In genomic region chr11:68373189-68373809, GRCh38 we compare ENCODE assay signal across 9 cellular contexts.
A peak's percentile ranks its signal among the peaks of the same experiment; 100 is the strongest.
DNase-seq lines count a peak whose midpoint lies in the region; ATAC-seq and TF ChIP-seq lines count a peak whose summit lies in the region.
"Had no signal": no experiment of that assay in that cellular context is flagged by ENCODE, and none has a peak within 500 bp of the region (broad histone marks: within the 10 kb centered on the region; RNA-seq: fewer than 3 reads in every experiment).

No MANE protein-coding gene starts in this region.

- peaks cover 0 to 19% (median 0%) of the 10 kb centered on the region in 3 donors for H3K36me3 ChIP-seq in esophagus squamous epithelium
- H3K36me3 ChIP-seq in vagina = no peaks in the 10 kb centered on the region

- no peak overlapping the region for H3K4me3 Mint-ChIP-seq in activated CD4-positive, alpha-beta T cell treated with anti-CD3 and anti-CD28 coated beads, Interleukin-2, amount 10 ng/mL, durations not matched to agents 7 days and 5 days
- H3K4me3 Mint-ChIP-seq in nephron progenitor cell = no peak overlapping the region
- no peak overlapping the region for H3K4me3 Mint-ChIP-seq in activated CD8-positive, alpha-beta T cell treated with anti-CD3 and anti-CD28 coated beads for 36 hours

- peaks cover 16% of the 10 kb centered on the region for H3K36me3 Mint-ChIP-seq in activated CD4-positive, alpha-beta T cell treated with anti-CD3 and anti-CD28 coated beads, Interleukin-2, amount 10 ng/mL, durations not matched to agents 7 days and 5 days (ENCODE audit: low read depth)
- H3K36me3 Mint-ChIP-seq in nephron progenitor cell (ENCODE audit: low read depth) = peaks cover 28% of the 10 kb centered on the region
- H3K36me3 Mint-ChIP-seq in activated CD8-positive, alpha-beta T cell treated with anti-CD3 and anti-CD28 coated beads for 36 hours (ENCODE audit: low read depth) = no peaks in the 10 kb centered on the region

- H3K27ac ChIP-seq in esophagus squamous epithelium (peak overlapping the region; percentile 49 to 91 (median 78)), vagina (peak overlapping the region; percentile 91)

- peak overlapping the region; percentile 64 for H3K27ac Mint-ChIP-seq in activated CD4-positive, alpha-beta T cell treated with anti-CD3 and anti-CD28 coated beads, Interleukin-2, amount 10 ng/mL, durations not matched to agents 7 days and 5 days
- H3K27ac Mint-ChIP-seq in nephron progenitor cell = peak overlapping the region; percentile 88
- no peak overlapping the region for H3K27ac Mint-ChIP-seq in activated CD8-positive, alpha-beta T cell treated with anti-CD3 and anti-CD28 coated beads for 36 hours

- intact Hi-C loops in esophagus squamous epithelium (cut with DNase I) (loop anchor here (10.0 kb wide), 1 partner anchor 58 kb away; the partner anchor contains the start of gene LRP5), vagina (cut with DNase I) (no loop called here), lower leg skin (cut with DNase I; ENCODE audit: low total_unique reads) (loop anchor here (10.0 kb wide), 2 partner anchors 48 to 702 kb away; no protein-coding TSS in a partner anchor)
- intact Hi-C loops in activated CD8-positive, alpha-beta T cell treated with anti-CD3 and anti-CD28 coated beads for 36 hours (cut with micrococcal nuclease) = no loop called here

- TF ChIP-seq CTCF in esophagus squamous epithelium (IDR thresholded peaks at IDR 0.05) (no peak), nephron progenitor cell (IDR thresholded peaks at IDR 0.05) (no peak), vagina (IDR thresholded peaks at IDR 0.05) (no peak), lower leg skin (IDR thresholded peaks at IDR 0.05) (no peak)
- TF ChIP-seq CTCF in activated CD8-positive, alpha-beta T cell treated with anti-CD3 and anti-CD28 coated beads for 36 hours (IDR thresholded peaks at IDR 0.05) = no peak

- no peaks in the 10 kb centered on the region for H3K27me3 ChIP-seq in esophagus squamous epithelium
- H3K27me3 ChIP-seq in vagina = no peaks in the 10 kb centered on the region

- no peaks in the 10 kb centered on the region for H3K27me3 Mint-ChIP-seq in activated CD4-positive, alpha-beta T cell treated with anti-CD3 and anti-CD28 coated beads, Interleukin-2, amount 10 ng/mL, durations not matched to agents 7 days and 5 days
- no peaks in the 10 kb centered on the region for H3K27me3 Mint-ChIP-seq in nephron progenitor cell (ENCODE audit: low read depth, poor library complexity)
- no peaks in the 10 kb centered on the region for H3K27me3 Mint-ChIP-seq in activated CD8-positive, alpha-beta T cell treated with anti-CD3 and anti-CD28 coated beads for 36 hours

- H3K4me1 ChIP-seq in esophagus squamous epithelium (peaks cover 29 to 80% (median 48%) of the 10 kb centered on the region in 3 donors), vagina (peaks cover 68% of the 10 kb centered on the region)

- no peaks in the 10 kb centered on the region for H3K9me3 ChIP-seq in esophagus squamous epithelium
- H3K9me3 ChIP-seq in vagina = no peaks in the 10 kb centered on the region

- H3K4me3 ChIP-seq in esophagus squamous epithelium (no peak overlapping the region), vagina (no peak overlapping the region), lower leg skin (ENCODE audit: low read depth, poor library complexity, severe bottlenecking) (no peak overlapping the region)

- CTCF ChIA-PET in activated CD4-positive, alpha-beta T cell treated with anti-CD3 and anti-CD28 coated beads, Interleukin-2, amount 10 ng/mL, durations not matched to agents 7 days and 5 days (lab: Charles Lee) = no interaction called here
- CTCF ChIA-PET in activated CD8-positive, alpha-beta T cell treated with anti-CD3 and anti-CD28 coated beads for 36 hours (lab: Charles Lee) = interaction anchor here (1.6 kb wide), 1 partner anchor 76 kb away, joined by 4 read pairs; no protein-coding TSS in a partner anchor

- POLR2A ChIA-PET in activated CD4-positive, alpha-beta T cell treated with anti-CD3 and anti-CD28 coated beads, Interleukin-2, amount 10 ng/mL, durations not matched to agents 7 days and 5 days (lab: Charles Lee) = no interaction called here
- POLR2A ChIA-PET in activated CD8-positive, alpha-beta T cell treated with anti-CD3 and anti-CD28 coated beads for 36 hours (lab: Charles Lee) = interaction anchor here (0.6 kb wide), 1 partner anchor 319 kb away, joined by 4 read pairs; no protein-coding TSS in a partner anchor

- DNase-seq in activated CD4-positive, alpha-beta T cell treated with anti-CD3 and anti-CD28 coated beads, Interleukin-2, amount 10 ng/mL, durations not matched to agents 7 days and 5 days = no peak
- DNase-seq in activated CD4-positive, alpha-beta T cell treated with anti-CD3 and anti-CD28 coated beads for 1 hour = no peak
- DNase-seq in esophagus squamous epithelium (lab: John Stamatoyannopoulos, UW) (no peak), nephron progenitor cell (peak; percentile 24), vagina (ENCODE audit: extremely low spot score in 2 of 2) (no peak), COLO829 (ENCODE audit: low spot score) (no peak), lower leg skin (ENCODE audit: low spot score in 2 of 2) (no peak)
- DNase-seq in activated CD8-positive, alpha-beta T cell treated with anti-CD3 and anti-CD28 coated beads for 36 hours = no peak
- DNase-seq: RPMI8226 had no signal

- peaks cover 3% of the 10 kb centered on the region for H3K9me3 Mint-ChIP-seq in activated CD4-positive, alpha-beta T cell treated with anti-CD3 and anti-CD28 coated beads, Interleukin-2, amount 10 ng/mL, durations not matched to agents 7 days and 5 days
- no peaks in the 10 kb centered on the region for H3K9me3 Mint-ChIP-seq in nephron progenitor cell
- no peaks in the 10 kb centered on the region for H3K9me3 Mint-ChIP-seq in activated CD8-positive, alpha-beta T cell treated with anti-CD3 and anti-CD28 coated beads for 36 hours

- WGBS in esophagus squamous epithelium, 2 donors = 56 to 68% methylated on average over 7 of the region's 22 CpGs
- WGBS in lower leg skin, 2 donors = 61 to 63% methylated on average over 18 to 22 of the region's 22 CpGs

- no peak for TF ChIP-seq POLR2A in esophagus squamous epithelium (IDR thresholded peaks at IDR 0.05)
- TF ChIP-seq POLR2A in vagina (IDR thresholded peaks at IDR 0.05) = no peak
- no peak for TF ChIP-seq POLR2A in lower leg skin (IDR thresholded peaks at IDR 0.05)

- peaks cover 7% of the 10 kb centered on the region for H3K4me1 Mint-ChIP-seq in activated CD4-positive, alpha-beta T cell treated with anti-CD3 and anti-CD28 coated beads, Interleukin-2, amount 10 ng/mL, durations not matched to agents 7 days and 5 days
- H3K4me1 Mint-ChIP-seq in nephron progenitor cell = peaks cover 63% of the 10 kb centered on the region
- H3K4me1 Mint-ChIP-seq in activated CD8-positive, alpha-beta T cell treated with anti-CD3 and anti-CD28 coated beads for 36 hours (ENCODE audit: low read depth) = no peaks in the 10 kb centered on the region

- no peak for ATAC-seq in activated CD8-positive, alpha-beta T cell treated with anti-CD3 and anti-CD28 coated beads for 36 hours

Comparison
In these comparisons a context has a peak if more than half of its experiments do, and no peak if none do; other contexts are left out.
1. intact Hi-C loops: an anchor here in esophagus squamous epithelium (10.0 kb wide) and lower leg skin (10.0 kb wide); none called in vagina and activated CD8-positive, alpha-beta T cell treated with anti-CD3 and anti-CD28 coated beads for 36 hours.